ENCODE assay signal across 20 cellular contexts in genomic region chr2:71449343-71449742, GRCh38. TPM values are rescaled to one million over a fixed set of nuclear protein-coding genes. Genes with fewer than 3 reads are reported as not detected.
A peak's percentile ranks its signal among the peaks of the same experiment; 100 is the strongest.
DNase-seq lines count a peak whose midpoint lies in the region; ATAC-seq, FAIRE-seq and TF ChIP-seq lines count a peak whose summit lies in the region.
"Had no signal": no experiment of that assay in that cellular context is flagged by ENCODE, and none has a peak within 500 bp of the region (broad histone marks: within the 10 kb centered on the region; RNA-seq: fewer than 3 reads in every experiment).

No MANE protein-coding gene starts in this region.

- H3K4me3 ChIP-seq in DND-41 (ENCODE audit: low read depth in 1 of 2, low read length in 2 of 2) (no peak overlapping the region), Loucy (ENCODE audit: low read length, poor library complexity, severe bottlenecking) (peak overlapping the region; percentile 50), small intestine (ENCODE audit: low read depth in 1 of 2, low read length in 2 of 2) (no peak overlapping the region)
- H3K4me3 ChIP-seq: SK-N-MC had no signal

- H3K27ac Mint-ChIP-seq in immature natural killer cell: peak overlapping the region; percentile 79 to 91 (median 86)
- H3K27ac Mint-ChIP-seq: HFFc6, IgD-negative memory B cell had no signal

- peaks cover 57 to 63% of the 10 kb centered on the region in 2 donors for H3K4me1 Mint-ChIP-seq in immature natural killer cell

- no peaks in the 10 kb centered on the region for H3K79me2 ChIP-seq in DND-41 (ENCODE audit: insufficient read depth, low read length)
- H3K79me2 ChIP-seq in Loucy (ENCODE audit: insufficient read depth, low read length): no peaks in the 10 kb centered on the region

- H2AFZ ChIP-seq in DND-41 (ENCODE audit: low read depth, low read length): no peak overlapping the region
- peak overlapping the region; percentile 78 for H2AFZ ChIP-seq in Loucy (ENCODE audit: low read length)

- H3K36me3 Mint-ChIP-seq in immature natural killer cell: peaks cover 3 to 8% (median 4%) of the 10 kb centered on the region in 3 donors

- TF ChIP-seq CTCF in DND-41 (IDR thresholded peaks at IDR 0.05; ENCODE audit: borderline replicate concordance, extremely low read depth, low read length, poor library complexity, severe bottlenecking) (no peak), Loucy (conservative IDR thresholded peaks at IDR 0.05; ENCODE audit: low read length) (no peak)

- no peak overlapping the region for H3K4me2 ChIP-seq in DND-41 (ENCODE audit: insufficient read depth, low read length)
- peak overlapping the region; percentile 84 for H3K4me2 ChIP-seq in Loucy (ENCODE audit: low read depth, low read length, poor library complexity, severe bottlenecking)

- H3K9me3 ChIP-seq in DND-41 (ENCODE audit: insufficient read depth, low read length, severe bottlenecking) (no peaks in the 10 kb centered on the region), Loucy (ENCODE audit: insufficient read depth, low read depth, low read length) (no peaks in the 10 kb centered on the region), small intestine (ENCODE audit: control insufficient read depth, low read depth) (no peaks in the 10 kb centered on the region)
- H3K9me3 ChIP-seq: Caco-2 had no signal

- peak overlapping the region; percentile 59 to 77 (median 76) for H3K4me3 Mint-ChIP-seq in immature natural killer cell
- H3K4me3 Mint-ChIP-seq: HFFc6, IgD-negative memory B cell had no signal

- DNase-seq in DND-41 (no peak), immature natural killer cell (peak; percentile 43 to 62 (median 60)), small intestine (peak; percentile 7), superior temporal gyrus (ENCODE audit: extremely low spot score) (no peak)
- DNase-seq: ACHN, Caco-2, EL, H7, HFFc6, NCI-H1417 treated with DMSO at 0.1 percent for 48 hours, NCI-H187 treated with DMSO at 0.1 percent for 48 hours, NCI-H226, NCI-H524, NCI-H82, SHP77 had no signal

- H3K27ac ChIP-seq in DND-41 (ENCODE audit: low read length) (no peak overlapping the region), small intestine (ENCODE audit: low read depth in 1 of 2, low read length in 1 of 2) (no peak overlapping the region)
- H3K27ac ChIP-seq: SK-N-MC had no signal

- H3K27me3 ChIP-seq in DND-41 (ENCODE audit: insufficient read depth, low read length, poor library complexity) (no peaks in the 10 kb centered on the region), Loucy (ENCODE audit: insufficient read depth, low read length, poor library complexity, severe bottlenecking) (no peaks in the 10 kb centered on the region), small intestine (ENCODE audit: control insufficient read depth in 2 of 2, insufficient read depth in 2 of 2, low read length in 2 of 2) (peaks cover 3 to 6% of the 10 kb centered on the region in 2 donors)

- H3K4me1 ChIP-seq in DND-41 (ENCODE audit: insufficient read depth, low read length) (no peaks in the 10 kb centered on the region), Loucy (ENCODE audit: insufficient read depth, low read length, poor library complexity, severe bottlenecking) (peaks cover 58% of the 10 kb centered on the region), small intestine (ENCODE audit: control insufficient read depth in 2 of 2, insufficient read depth in 1 of 2, low read depth in 1 of 2, low read length in 1 of 2) (peaks cover 0 to 3% of the 10 kb centered on the region in 2 donors)

- H4K20me1 ChIP-seq in DND-41 (ENCODE audit: insufficient read depth, low read length): no peaks in the 10 kb centered on the region
- H4K20me1 ChIP-seq in Loucy (ENCODE audit: insufficient read depth, low read length, poor library complexity, severe bottlenecking): no peaks in the 10 kb centered on the region

- no peak for FAIRE-seq in small intestine (lab: Jason Lieb, UNC)

- ATAC-seq in DND-41 (ENCODE audit: insufficient read depth, low read depth) (peak; percentile 45; the same call in 2 of the 3 replicates), GM18858 (IDR thresholded peaks at IDR 0.05; ENCODE audit: unreplicated experiment) (no peak), HG03521 (IDR thresholded peaks at IDR 0.05; ENCODE audit: unreplicated experiment) (no peak)

- H3F3A ChIP-seq in Loucy (ENCODE audit: low read depth): 0 out of 2 replicates have a peak, but pooled peaks cover 2% of the 10 kb centered on the region

- H3K9me3 Mint-ChIP-seq in immature natural killer cell: no peaks in the 10 kb centered on the region
- H3K9me3 Mint-ChIP-seq: HFFc6 had no signal

- WGBS in small intestine, 3 donors: 54 to 75% (median 64%) methylated on average over 3 of the region's 3 CpGs

- H3K36me3 ChIP-seq in DND-41 (ENCODE audit: insufficient read depth, low read length) (no peaks in the 10 kb centered on the region), Loucy (ENCODE audit: insufficient read depth, low read length) (no peaks in the 10 kb centered on the region), small intestine (ENCODE audit: control insufficient read depth in 2 of 2, insufficient read depth in 2 of 2, low read length in 2 of 2) (no peaks in the 10 kb centered on the region)

- no peaks in the 10 kb centered on the region for H3K9me2 ChIP-seq in Loucy (replicated peaks; ENCODE audit: low read depth, low read length)

- peaks cover 0 to 27% (median 11%) of the 10 kb centered on the region in 3 donors for H3K27me3 Mint-ChIP-seq in immature natural killer cell (ENCODE audit: low read depth in 3 of 3)

- H3K9ac ChIP-seq in DND-41 (ENCODE audit: low read depth, low read length) (no peak overlapping the region), Loucy (ENCODE audit: low read depth, low read length, poor library complexity, severe bottlenecking) (peak overlapping the region; percentile 59)

RNA-seq across cellular contexts. Expression of gene DYSF, which starts 4.0 kb away (rescaled TPM):
- polyA plus RNA-seq in immature natural killer cell: 1 to 10 TPM; 3.4 to 5.0 (median 4.2) TPM
- 1 to 10 TPM in 2 of 3 donors, under 1 TPM in 1; 0.67 to 5.0 (median 1.9) TPM for polyA plus RNA-seq in small intestine

Comparison
In these comparisons a context has a peak if more than half of its experiments do, and no peak if none do; other contexts are left out.
1. DNase-seq: peak in immature natural killer cell (3 of 3) and small intestine (single experiment); none in DND-41 (single experiment) and superior temporal gyrus (single experiment).